15 cellular contexts compared by ENCODE assay signal in the genomic region with DNA sequence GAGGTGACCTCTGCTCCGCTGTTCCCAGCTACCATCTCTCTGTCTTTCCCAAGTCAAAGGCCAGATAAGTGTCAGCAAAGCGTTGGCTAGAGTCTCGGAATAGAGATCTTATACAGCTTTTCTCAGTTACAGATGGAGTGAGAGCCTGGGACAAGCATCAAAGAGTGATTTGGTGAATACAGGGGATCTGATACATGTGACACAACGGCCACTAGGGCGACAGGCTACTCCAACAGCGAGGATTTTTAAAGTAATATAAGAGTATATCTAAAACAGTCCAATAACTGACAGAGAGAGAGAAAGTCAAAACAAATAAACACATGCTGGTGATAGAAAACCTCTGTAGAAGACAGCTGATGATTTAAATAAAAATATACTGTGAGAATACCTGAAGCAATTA.
DNase-seq lines count a peak whose midpoint lies in the region; ATAC-seq and TF ChIP-seq lines count a peak whose summit lies in the region.
"Had no signal": no experiment of that assay in that cellular context is flagged by ENCODE, and none has a peak within 500 bp of the region (broad histone marks: within the 10 kb centered on the region; RNA-seq: fewer than 3 reads in every experiment).

No MANE protein-coding gene starts in this region.

- no peak overlapping the region for H3K23ac ChIP-seq in mesendoderm (ENCODE audit: low read length)

- no peaks in the 10 kb centered on the region for H3K9me3 ChIP-seq in HCT116 (ENCODE audit: control insufficient read depth in 1 of 2, insufficient read depth in 1 of 2, low read depth in 1 of 2, low read length in 2 of 2)
- H3K9me3 ChIP-seq in MM.1S (replicated peaks; ENCODE audit: insufficient read depth, low read length), result no peaks in the 10 kb centered on the region
- H3K9me3 ChIP-seq in gastroesophageal sphincter, result no peaks in the 10 kb centered on the region
- H3K9me3 ChIP-seq: BLaER1 treated with 17β-estradiol and CSF1 and Interleukin-3, amounts not matched to agents 10 nM and 100 nM had no signal

- no CpG with 5 or more reads among the region's 6 CpGs for WGBS in mesendoderm (ENCODE audit: extremely low coverage, insufficient coverage, low lambda C conversion rate)
- WGBS in gastroesophageal sphincter (ENCODE audit: low coverage in 1 of 2), 2 donors, result 39 to 74% methylated on average over 6 of the region's 6 CpGs

- H4K20me1 ChIP-seq in HCT116 (ENCODE audit: insufficient read depth), result no peaks in the 10 kb centered on the region
- H4K20me1 ChIP-seq in MM.1S (ENCODE audit: insufficient read depth, low read length), result no peaks in the 10 kb centered on the region
- H4K20me1 ChIP-seq: BLaER1 treated with 17β-estradiol and CSF1 and Interleukin-3, amounts not matched to agents 10 nM and 100 nM had no signal

- H2AFZ ChIP-seq in HCT116 (ENCODE audit: low read depth, low read length, poor library complexity, severe bottlenecking), result no peak overlapping the region
- no peak overlapping the region for H2AFZ ChIP-seq in MM.1S (ENCODE audit: low read length)

- no peaks in the 10 kb centered on the region for H3K79me1 ChIP-seq in mesendoderm (ENCODE audit: low read length)

- H3K27me3 ChIP-seq in HCT116 (ENCODE audit: insufficient read depth, low read length) (no peaks in the 10 kb centered on the region), mesendoderm (ENCODE audit: insufficient read depth, low read length, poor library complexity) (no peaks in the 10 kb centered on the region), MM.1S (replicated peaks; ENCODE audit: insufficient read depth, low read length) (no peaks in the 10 kb centered on the region), gastroesophageal sphincter (no peaks in the 10 kb centered on the region)
- H3K27me3 ChIP-seq: BLaER1 treated with 17β-estradiol and CSF1 and Interleukin-3, amounts not matched to agents 10 nM and 100 nM had no signal

- H3K9ac ChIP-seq in HCT116 (ENCODE audit: low read length) (no peak overlapping the region), mesendoderm (ENCODE audit: low read length) (no peak overlapping the region), MM.1S (ENCODE audit: low read length) (no peak overlapping the region)
- H3K9ac ChIP-seq: BLaER1 treated with 17β-estradiol and CSF1 and Interleukin-3, amounts not matched to agents 10 nM and 100 nM had no signal

- RAD21 ChIA-PET in HCT116 (lab: Charles Lee; ENCODE audit: low non-redundant PET in 1 of 2, low total read pairs in 2 of 2, uncharacterized antibody in 2 of 2, unreplicated experiment in 2 of 2), result no interaction called here

- no peak overlapping the region for H2BK15ac ChIP-seq in mesendoderm (replicated peaks; ENCODE audit: low read depth)

- H3K36me3 ChIP-seq in HCT116 (ENCODE audit: control insufficient read depth in 1 of 2, insufficient read depth in 2 of 2, low read length in 2 of 2), result no peaks in the 10 kb centered on the region
- H3K36me3 ChIP-seq in mesendoderm (ENCODE audit: control insufficient read depth, insufficient read depth, low read length), result no peaks in the 10 kb centered on the region
- H3K36me3 ChIP-seq in MM.1S (replicated peaks; ENCODE audit: insufficient read depth, low read length), result no peaks in the 10 kb centered on the region
- H3K36me3 ChIP-seq in gastroesophageal sphincter, result no peaks in the 10 kb centered on the region
- H3K36me3 ChIP-seq: BLaER1 treated with 17β-estradiol and CSF1 and Interleukin-3, amounts not matched to agents 10 nM and 100 nM had no signal

- DNase-seq in HCT116 (ENCODE audit: low read depth, low spot score) (no peak), mesendoderm (peak; percentile 19), MM.1S (no peak), NOMO-1 treated with dmso at 0.1 percent for 144 hours (lab: John Stamatoyannopoulos, UW; ENCODE audit: unreplicated experiment) (no peak)
- DNase-seq: ACHN; CD4-positive, CD25-positive, alpha-beta regulatory T cell; DMS53; GF-D8; H7 had no signal

- TF ChIP-seq RAD21 in HCT116 (IDR thresholded peaks at IDR 0.05; ENCODE audit: low read depth), result no peak

- CTCF ChIA-PET in HCT116 (lab: Charles Lee), result no interaction called here

- no peak overlapping the region for H2AK5ac ChIP-seq in mesendoderm (ENCODE audit: low read length)

- no peaks in the 10 kb centered on the region for H3K9me2 ChIP-seq in HCT116 (ENCODE audit: insufficient read depth)
- no peaks in the 10 kb centered on the region for H3K9me2 ChIP-seq in MM.1S (replicated peaks; ENCODE audit: insufficient read depth, low read length)

- H3K4me3 ChIP-seq in HCT116 (replicated peaks in 1 of 2; ENCODE audit: low read depth in 1 of 2, low read length in 2 of 2), result no peak overlapping the region
- H3K4me3 ChIP-seq in mesendoderm (ENCODE audit: low read length), result no peak overlapping the region
- H3K4me3 ChIP-seq in MM.1S (ENCODE audit: low read length), result no peak overlapping the region
- H3K4me3 ChIP-seq in gastroesophageal sphincter, result no peak overlapping the region
- H3K4me3 ChIP-seq: BLaER1 treated with 17β-estradiol and CSF1 and Interleukin-3, amounts not matched to agents 10 nM and 100 nM had no signal

- H3K18ac ChIP-seq in mesendoderm (ENCODE audit: low read length), result no peak overlapping the region

- H3K4ac ChIP-seq in mesendoderm (ENCODE audit: low read depth, low read length), result no peak overlapping the region

- ATAC-seq in HCT116 (no peak), gastroesophageal sphincter (no peak), HG02798 (IDR thresholded peaks at IDR 0.05; ENCODE audit: poor library complexity, unreplicated experiment) (no peak)

- H3K56ac ChIP-seq in mesendoderm (ENCODE audit: low read length), result no peak overlapping the region

- H3K4me2 ChIP-seq in HCT116 (ENCODE audit: low read length) (no peak overlapping the region), mesendoderm (ENCODE audit: low read length) (no peak overlapping the region), MM.1S (ENCODE audit: low read depth, low read length) (no peak overlapping the region)
- H3K4me2 ChIP-seq: BLaER1 treated with 17β-estradiol and CSF1 and Interleukin-3, amounts not matched to agents 10 nM and 100 nM had no signal

- no peak for TF ChIP-seq POLR2A in HCT116 (IDR thresholded peaks at IDR 0.05; ENCODE audit: borderline replicate concordance, extremely low read depth, insufficient read depth, insufficient read length)
- no peak for TF ChIP-seq POLR2A in gastroesophageal sphincter (IDR thresholded peaks at IDR 0.05)

- H2BK120ac ChIP-seq in mesendoderm (ENCODE audit: low read depth, low read length), result no peak overlapping the region

- POLR2A ChIA-PET in HCT116 (lab: Charles Lee), result no interaction called here

- no peak overlapping the region for H4K5ac ChIP-seq in mesendoderm (ENCODE audit: low read length)

- H3F3A ChIP-seq in MM.1S (ENCODE audit: insufficient read depth, low read length), result no peaks in the 10 kb centered on the region

- H3K79me2 ChIP-seq in HCT116 (ENCODE audit: insufficient read depth, low read length) (no peaks in the 10 kb centered on the region), mesendoderm (ENCODE audit: control insufficient read depth, insufficient read depth, low read length) (no peaks in the 10 kb centered on the region), MM.1S (ENCODE audit: low read length) (no peaks in the 10 kb centered on the region)

- TF ChIP-seq EP300 in gastroesophageal sphincter (IDR thresholded peaks at IDR 0.05), result no peak

- intact Hi-C loops in HCT116 (cut with micrococcal nuclease), result no loop called here

- no TSS peak for BruUV-seq in HCT116 (replicated peaks; lab: Mats Ljungman, UMichigan)

- H4K8ac ChIP-seq in mesendoderm (ENCODE audit: low read depth, low read length), result no peak overlapping the region

- peak; percentile 7 for TF ChIP-seq CTCF in GM12873 (IDR thresholded peaks at IDR 0.05; ENCODE audit: insufficient read depth, low read depth, low read length, missing control alignments)
- peak in 2 of 3 experiments; percentile 18 to 32; a peak in 2 of 6 replicates for TF ChIP-seq CTCF in HCT116 (IDR thresholded peaks at IDR 0.05 in 2 of 3, conservative IDR thresholded peaks at IDR 0.05 in 1 of 3; ENCODE audit: borderline replicate concordance in 1 of 3, insufficient read depth in 1 of 3, low read depth in 2 of 3, low read length in 2 of 3)
- TF ChIP-seq CTCF in VCaP (conservative IDR thresholded peaks at IDR 0.05), result peak; percentile 9; the same call in 1 of the 2 replicates
- TF ChIP-seq CTCF in MM.1S (IDR thresholded peaks at IDR 0.05; ENCODE audit: low read length), result no peak
- no peak for TF ChIP-seq CTCF in gastroesophageal sphincter (IDR thresholded peaks at IDR 0.05)

- H3K4me1 ChIP-seq in HCT116 (ENCODE audit: control insufficient read depth in 1 of 2, insufficient read depth in 2 of 2, low read length in 2 of 2) (no peaks in the 10 kb centered on the region), mesendoderm (ENCODE audit: control insufficient read depth, low read depth, low read length) (no peaks in the 10 kb centered on the region), MM.1S (ENCODE audit: low read length) (no peaks in the 10 kb centered on the region), gastroesophageal sphincter (no peaks in the 10 kb centered on the region)
- H3K4me1 ChIP-seq: BLaER1 treated with 17β-estradiol and CSF1 and Interleukin-3, amounts not matched to agents 10 nM and 100 nM had no signal

- no peak overlapping the region for H3K27ac ChIP-seq in HCT116 (ENCODE audit: low read depth, low read length)
- no peak overlapping the region for H3K27ac ChIP-seq in VCaP
- H3K27ac ChIP-seq in mesendoderm (ENCODE audit: low read depth, low read length), result no peak overlapping the region
- no peak overlapping the region for H3K27ac ChIP-seq in MM.1S (ENCODE audit: low read length)
- H3K27ac ChIP-seq in gastroesophageal sphincter, result no peak overlapping the region
- H3K27ac ChIP-seq: BLaER1 treated with 17β-estradiol and CSF1 and Interleukin-3, amounts not matched to agents 10 nM and 100 nM; HL-60 had no signal

- no peak overlapping the region for H2BK5ac ChIP-seq in mesendoderm (ENCODE audit: low read length)

TF ChIP-seq in HCT116, 20 proteins besides CTCF, POLR2A, EP300 and RAD21:
- TF ChIP-seq SRF (IDR thresholded peaks at IDR 0.05; ENCODE audit: low read depth), result no peak
- TF ChIP-seq JUND (IDR thresholded peaks at IDR 0.05), result no peak
- no peak for TF ChIP-seq ELF1 (IDR thresholded peaks at IDR 0.05; ENCODE audit: borderline replicate concordance, low read depth)
- TF ChIP-seq, protein P1, sequence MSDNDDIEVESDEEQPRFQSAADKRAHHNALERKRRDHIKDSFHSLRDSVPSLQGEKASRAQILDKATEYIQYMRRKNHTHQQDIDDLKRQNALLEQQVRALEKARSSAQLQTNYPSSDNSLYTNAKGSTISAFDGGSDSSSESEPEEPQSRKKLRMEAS (IDR thresholded peaks at IDR 0.05), result no peak
- no peak for TF ChIP-seq YY1 (IDR thresholded peaks at IDR 0.05; ENCODE audit: extremely low read depth, insufficient replicate concordance, low read depth, low read length)

Comparison
In these comparisons a context has a peak if more than half of its experiments do, and no peak if none do; other contexts are left out.
1. CTCF ChIP-seq: peak in GM12873 (single experiment), HCT116 (2 of 3) and VCaP (single experiment); none in MM.1S (single experiment) and gastroesophageal sphincter (0 of 4).